Comparison of ENCODE assay signal across 23 cellular contexts in genomic region chr20:61819921-61820825, GRCh38.
"Had no signal": no experiment of that assay in that cellular context is flagged by ENCODE, and none has a peak within 500 bp of the region (broad histone marks: within the 10 kb centered on the region; RNA-seq: fewer than 3 reads in every experiment).

No MANE protein-coding gene starts in this region.

- H3K36me3 ChIP-seq: heart left ventricle, prostate gland, stomach, thoracic aorta, transverse colon had no signal

- H3K36me3 Mint-ChIP-seq: naive thymus-derived CD8-positive, alpha-beta T cell had no signal

- DNase-seq: central memory CD4-positive, alpha-beta T cell; cortex of kidney; effector CD8-positive, alpha-beta T cell; foreskin melanocyte; hypothalamus; islet precursor cell; naive thymus-derived CD8-positive, alpha-beta T cell; occipital lobe; retina; stimulated activated CD4-positive, alpha-beta T cell treated with anti-CD3 and anti-CD28 coated beads, Interleukin-2, amount 100 ng/mL, for 24 hours; stimulated activated CD4-positive, alpha-beta T cell treated with anti-CD3 and anti-CD28 coated beads, Interleukin-4, amount 100 ng/mL, for 4 hours; stimulated activated naive CD4-positive, alpha-beta T cell; stomach; substantia nigra; transverse colon had no signal

- H3K9me3 ChIP-seq: heart left ventricle, mucosa of descending colon, prostate gland, stomach, thoracic aorta, transverse colon had no signal

- H3K27ac ChIP-seq: dorsolateral prefrontal cortex, heart left ventricle, parathyroid adenoma, prostate gland, stomach, thoracic aorta, transverse colon had no signal

- H3K27me3 ChIP-seq: dorsolateral prefrontal cortex, transverse colon had no signal

- H3K4me1 Mint-ChIP-seq: naive thymus-derived CD8-positive, alpha-beta T cell; neural crest cell had no signal

- H3K4me1 ChIP-seq: heart left ventricle, parathyroid adenoma, prostate gland, stomach, transverse colon had no signal

- H3K27ac Mint-ChIP-seq: naive thymus-derived CD8-positive, alpha-beta T cell had no signal

- H3K4me3 ChIP-seq: dorsolateral prefrontal cortex, heart left ventricle, mucosa of descending colon, prostate gland, stomach, thoracic aorta, transverse colon had no signal

- ATAC-seq: mucosa of descending colon; naive thymus-derived CD8-positive, alpha-beta T cell; sciatic nerve had no signal

- H3K4me3 Mint-ChIP-seq: naive thymus-derived CD8-positive, alpha-beta T cell; neural crest cell had no signal
